1 cellular context compared by ENCODE assay signal in the genomic region with DNA sequence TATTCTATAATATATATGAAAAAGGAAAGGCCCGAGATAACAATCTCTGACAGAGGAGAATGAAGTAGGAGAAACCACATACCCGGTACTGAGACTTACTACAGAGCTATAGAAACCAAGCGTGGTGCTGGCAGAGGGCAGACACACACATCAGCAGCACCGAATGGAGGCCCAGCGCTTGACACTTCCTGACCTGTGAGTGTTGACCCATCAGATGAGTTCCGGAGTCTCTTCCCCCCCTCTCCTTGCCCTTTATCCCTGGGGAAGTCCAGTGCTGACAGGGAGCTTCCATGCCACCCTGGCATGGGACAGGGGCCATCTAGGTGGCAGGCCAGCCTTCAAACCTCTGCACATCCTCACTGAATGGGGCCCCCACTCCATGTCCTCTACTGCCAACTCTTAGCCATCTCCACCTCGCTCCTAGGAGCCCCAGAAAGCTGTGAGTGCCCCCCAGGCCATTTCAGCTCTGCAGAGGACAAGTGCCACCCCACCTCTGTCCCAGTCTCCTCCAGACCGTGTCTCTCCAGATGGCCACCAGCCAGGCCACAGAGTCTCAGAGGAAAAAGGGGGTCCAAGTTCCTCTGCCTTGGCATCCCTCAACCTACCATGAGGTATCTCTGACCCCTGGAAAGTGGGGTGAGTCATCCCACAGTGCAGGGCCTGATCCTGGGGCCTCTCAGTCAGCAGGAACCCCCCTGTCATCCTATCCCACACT.
TF ChIP-seq lines count a peak whose summit lies in the region.

No MANE protein-coding gene starts in this region.

TF ChIP-seq in SK-N-SH treated with all-trans-retinoic acid at 6 μM for 48 hours, 23 proteins besides CTCF, POLR2A, EP300 and RAD21 (continued from another document):
- TF ChIP-seq, protein P1, sequence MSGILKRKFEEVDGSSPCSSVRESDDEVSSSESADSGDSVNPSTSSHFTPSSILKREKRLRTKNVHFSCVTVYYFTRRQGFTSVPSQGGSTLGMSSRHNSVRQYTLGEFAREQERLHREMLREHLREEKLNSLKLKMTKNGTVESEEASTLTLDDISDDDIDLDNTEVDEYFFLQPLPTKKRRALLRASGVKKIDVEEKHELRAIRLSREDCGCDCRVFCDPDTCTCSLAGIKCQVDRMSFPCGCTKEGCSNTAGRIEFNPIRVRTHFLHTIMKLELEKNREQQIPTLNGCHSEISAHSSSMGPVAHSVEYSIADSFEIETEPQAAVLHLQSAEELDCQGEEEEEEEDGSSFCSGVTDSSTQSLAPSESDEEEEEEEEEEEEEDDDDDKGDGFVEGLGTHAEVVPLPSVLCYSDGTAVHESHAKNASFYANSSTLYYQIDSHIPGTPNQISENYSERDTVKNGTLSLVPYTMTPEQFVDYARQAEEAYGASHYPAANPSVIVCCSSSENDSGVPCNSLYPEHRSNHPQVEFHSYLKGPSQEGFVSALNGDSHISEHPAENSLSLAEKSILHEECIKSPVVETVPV (CRISPR knock-in tag; IDR thresholded peaks at IDR 0.05) = no peak
- no peak for TF ChIP-seq ZNF8 (CRISPR knock-in tag; IDR thresholded peaks at IDR 0.05)
- TF ChIP-seq, protein P2, sequence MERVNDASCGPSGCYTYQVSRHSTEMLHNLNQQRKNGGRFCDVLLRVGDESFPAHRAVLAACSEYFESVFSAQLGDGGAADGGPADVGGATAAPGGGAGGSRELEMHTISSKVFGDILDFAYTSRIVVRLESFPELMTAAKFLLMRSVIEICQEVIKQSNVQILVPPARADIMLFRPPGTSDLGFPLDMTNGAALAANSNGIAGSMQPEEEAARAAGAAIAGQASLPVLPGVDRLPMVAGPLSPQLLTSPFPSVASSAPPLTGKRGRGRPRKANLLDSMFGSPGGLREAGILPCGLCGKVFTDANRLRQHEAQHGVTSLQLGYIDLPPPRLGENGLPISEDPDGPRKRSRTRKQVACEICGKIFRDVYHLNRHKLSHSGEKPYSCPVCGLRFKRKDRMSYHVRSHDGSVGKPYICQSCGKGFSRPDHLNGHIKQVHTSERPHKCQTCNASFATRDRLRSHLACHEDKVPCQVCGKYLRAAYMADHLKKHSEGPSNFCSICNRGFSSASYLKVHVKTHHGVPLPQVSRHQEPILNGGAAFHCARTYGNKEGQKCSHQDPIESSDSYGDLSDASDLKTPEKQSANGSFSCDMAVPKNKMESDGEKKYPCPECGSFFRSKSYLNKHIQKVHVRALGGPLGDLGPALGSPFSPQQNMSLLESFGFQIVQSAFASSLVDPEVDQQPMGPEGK (CRISPR knock-in tag; IDR thresholded peaks at IDR 0.05; ENCODE audit: borderline replicate concordance) = no peak
